21 cellular contexts compared by ENCODE assay signal in genomic region chr19:18966304-18966703, GRCh38. TPM values are rescaled to one million over a fixed set of nuclear protein-coding genes. Genes with fewer than 3 reads are reported as not detected.
DNase-seq lines count a peak whose midpoint lies in the region; ATAC-seq and TF ChIP-seq lines count a peak whose summit lies in the region.
"Had no signal": no experiment of that assay in that cellular context is flagged by ENCODE, and none has a peak within 500 bp of the region (broad histone marks: within the 10 kb centered on the region; RNA-seq: fewer than 3 reads in every experiment).

No MANE protein-coding gene starts in this region.

- peaks cover 6 to 25% of the 10 kb centered on the region in 2 experiments for H3K4me1 Mint-ChIP-seq in H9
- H3K4me1 Mint-ChIP-seq in nephron progenitor cell: peaks cover 20% of the 10 kb centered on the region

- intact Hi-C loops in colonic mucosa (cut with DNase I): no loop called here

- H4K20me1 ChIP-seq in H9 (ENCODE audit: control insufficient read depth, insufficient read depth, insufficient read length): no peaks in the 10 kb centered on the region
- H4K20me1 ChIP-seq: BLaER1 had no signal

- H3K23ac ChIP-seq in H9 (ENCODE audit: insufficient read length, low read depth, low read length): no peak overlapping the region

- H3K36me3 Mint-ChIP-seq in H9 (ENCODE audit: insufficient read depth in 1 of 3, low read depth in 3 of 3) (peaks cover 0 to 4% (median 0%) of the 10 kb centered on the region in 3 experiments; a peak in 1 of 7 replicates), nephron progenitor cell (ENCODE audit: low read depth) (no peaks in the 10 kb centered on the region)

- no peak overlapping the region for H2AK5ac ChIP-seq in H9 (ENCODE audit: insufficient read length, low read length)

- WGBS in H9 (ENCODE audit: extremely low coverage, insufficient read length, low lambda C conversion rate): no CpG with 5 or more reads among the region's 4 CpGs

- H4K8ac ChIP-seq in H9 (replicated peaks; ENCODE audit: insufficient read length, low read depth, low read length): no peak overlapping the region

- no peak overlapping the region for H3K4ac ChIP-seq in H9 (ENCODE audit: low read depth, low read length)

- no peaks in the 10 kb centered on the region for H3K79me2 ChIP-seq in H9 (ENCODE audit: insufficient read depth, low read length)

- H3K36me3 ChIP-seq in colonic mucosa: no peaks in the 10 kb centered on the region
- H3K36me3 ChIP-seq: BLaER1, pancreas, SJCRH30, vagina had no signal

- peak overlapping the region; percentile 10 to 95 (median 70); a peak in 4 of 7 replicates for H3K27ac Mint-ChIP-seq in H9
- peak overlapping the region; percentile 93 for H3K27ac Mint-ChIP-seq in nephron progenitor cell

- H2BK5ac ChIP-seq in H9 (ENCODE audit: insufficient read length, low read length): no peak overlapping the region

- peak overlapping the region; percentile 87 for H2AFZ ChIP-seq in H9 (ENCODE audit: low read length)

- H3K4me2 ChIP-seq in H9 (ENCODE audit: insufficient read depth, insufficient read length, low read length): no peak overlapping the region
- H3K4me2 ChIP-seq: smooth muscle cell had no signal

- H3K4me3 ChIP-seq in colonic mucosa: no peak overlapping the region
- H3K4me3 ChIP-seq: BLaER1, pancreas, SJCRH30, smooth muscle cell, vagina had no signal

- H3K9me3 ChIP-seq in H9 (ENCODE audit: control insufficient read depth, low read depth, low read length) (no peaks in the 10 kb centered on the region), colonic mucosa (no peaks in the 10 kb centered on the region)
- H3K9me3 ChIP-seq: BLaER1, pancreas, SJCRH30, vagina had no signal

- no peaks in the 10 kb centered on the region for H3K79me1 ChIP-seq in H9 (ENCODE audit: insufficient read depth, low read depth, low read length, poor library complexity, severe bottlenecking)

- H2BK120ac ChIP-seq in H9 (ENCODE audit: low read depth, low read length, poor library complexity, severe bottlenecking): no peak overlapping the region

- H3K27me3 Mint-ChIP-seq in H9 (ENCODE audit: low read depth): peaks cover 14% of the 10 kb centered on the region
- H3K27me3 Mint-ChIP-seq in nephron progenitor cell (ENCODE audit: low read depth, poor library complexity): peaks cover 35% of the 10 kb centered on the region

- no peaks in the 10 kb centered on the region for H3K27me3 ChIP-seq in H9 (ENCODE audit: insufficient read depth, low read length)
- no peaks in the 10 kb centered on the region for H3K27me3 ChIP-seq in colonic mucosa
- H3K27me3 ChIP-seq: BLaER1, pancreas, SJCRH30, vagina had no signal

- no peak overlapping the region for H4K5ac ChIP-seq in H9 (ENCODE audit: insufficient read length, low read depth, low read length)

- peaks cover 3 to 4% of the 10 kb centered on the region in 2 experiments; a peak in 3 of 5 replicates for H3K9me3 Mint-ChIP-seq in H9
- peaks cover 4% of the 10 kb centered on the region for H3K9me3 Mint-ChIP-seq in nephron progenitor cell

- H3K27ac ChIP-seq in H9 (ENCODE audit: insufficient read length, low read depth, low read length) (no peak overlapping the region), colonic mucosa (peak overlapping the region; percentile 40)
- H3K27ac ChIP-seq: BLaER1, SJCRH30 had no signal

- H2BK20ac ChIP-seq in H9 (ENCODE audit: low read depth, low read length, poor library complexity, severe bottlenecking): no peak overlapping the region

- H2BK12ac ChIP-seq in H9 (ENCODE audit: insufficient read length, low read depth, low read length): no peak overlapping the region

- H3T11ph ChIP-seq in H9 (ENCODE audit: low read length): no peak overlapping the region

- DNase-seq in H9 (peak; percentile 44), NCI-H1048 (lab: John Stamatoyannopoulos, UW) (peak; percentile 64), colonic mucosa (no peak), nephron progenitor cell (no peak), NCI-H2029 (lab: John Stamatoyannopoulos, UW) (no peak)
- DNase-seq in activated CD8-positive, alpha-beta memory T cell treated with anti-CD3 and anti-CD28 coated beads, Interleukin-2, amount 50 U/mL, for 4 hours: no peak
- DNase-seq: activated CD4-positive, alpha-beta T cell treated with anti-CD3 and anti-CD28 coated beads, Interleukin-2, amount 50 U/mL, for 48 hours; activated T-cell treated with anti-CD3 and anti-CD28 coated beads, Interleukin-2, amount 50 U/mL, for 48 hours; cerebellar nuclear complex; GOT3; IMR-90; NCI-H146; NCI-H748 treated with DMSO at 0.1 percent for 48 hours; pancreas; stimulated activated naive CD4-positive, alpha-beta T cell treated with Interleukin-2 at 50 U/mL for 16 hours; T-helper 9 cell had no signal

- H3K9ac ChIP-seq in H9 (ENCODE audit: extremely low read depth, insufficient read length, low read length): no peak overlapping the region
- H3K9ac ChIP-seq in colonic mucosa (ENCODE audit: low read depth in 2 of 2, low read length in 2 of 2): no peak overlapping the region
- H3K9ac ChIP-seq: BLaER1 had no signal

- no peak overlapping the region for H3K56ac ChIP-seq in H9 (ENCODE audit: insufficient read length, low read depth, low read length)

- no peak for ATAC-seq in HG03432 (IDR thresholded peaks at IDR 0.05; ENCODE audit: unreplicated experiment)

- H3K4me1 ChIP-seq in H9 (ENCODE audit: insufficient read depth, low read length): no peaks in the 10 kb centered on the region
- H3K4me1 ChIP-seq in colonic mucosa: no peaks in the 10 kb centered on the region
- H3K4me1 ChIP-seq: pancreas had no signal

- H3K18ac ChIP-seq in H9 (ENCODE audit: insufficient read length, low read depth, low read length): no peak overlapping the region

- no peak overlapping the region for H3K14ac ChIP-seq in H9 (ENCODE audit: insufficient read depth, low read length)

- H4K91ac ChIP-seq in H9 (ENCODE audit: insufficient read length, low read depth, low read length): no peak overlapping the region

- H3K23me2 ChIP-seq in H9 (ENCODE audit: insufficient read length, low read depth, low read length, poor library complexity, severe bottlenecking): no peaks in the 10 kb centered on the region

- no peak for TF ChIP-seq CTCF in H9 (conservative IDR thresholded peaks at IDR 0.05)
- TF ChIP-seq CTCF in colonic mucosa (IDR thresholded peaks at IDR 0.05): no peak
- no peak for TF ChIP-seq CTCF in nephron progenitor cell (IDR thresholded peaks at IDR 0.05)

- H3K4me3 Mint-ChIP-seq in H9 (no peak overlapping the region), nephron progenitor cell (no peak overlapping the region)

- no peak overlapping the region for H2BK15ac ChIP-seq in H9 (ENCODE audit: low read depth, low read length)

RNA-seq across cellular contexts. Expression of gene HOMER3, which starts 25.3 kb away (rescaled TPM):
- total RNA-seq in H9 (2021): 19.6 and 20.2 TPM in 2 replicates
- total RNA-seq in colonic mucosa: 1 to 10 TPM; 1.9 to 5.3 TPM

RNA-seq across cellular contexts. Expression of gene DDX49, which starts 46.8 kb away (rescaled TPM):
- total RNA-seq in H9 (2021) (52.3 and 52.4 TPM in 2 replicates), colonic mucosa (10 to 100 TPM; 31.1 to 57.8 TPM)

RNA-seq across cellular contexts. Expression of gene COPE, which starts 47.1 kb away (rescaled TPM):
- total RNA-seq in H9 (2021) (185 and 198 TPM in 2 replicates), colonic mucosa (100 to 1,000 TPM; 218 to 295 TPM)

Comparison
In these comparisons a context has a peak if more than half of its experiments do, and no peak if none do; other contexts are left out.
1. DNase-seq: peak in H9 (single experiment) and NCI-H1048 (single experiment); none in colonic mucosa (single experiment), nephron progenitor cell (single experiment), NCI-H2029 (single experiment) and activated CD8-positive, alpha-beta memory T cell treated with anti-CD3 and anti-CD28 coated beads, Interleukin-2, amount 50 U/mL, for 4 hours (single experiment).